Comparison of ENCODE assay signal across 11 cellular contexts in the genomic region with DNA sequence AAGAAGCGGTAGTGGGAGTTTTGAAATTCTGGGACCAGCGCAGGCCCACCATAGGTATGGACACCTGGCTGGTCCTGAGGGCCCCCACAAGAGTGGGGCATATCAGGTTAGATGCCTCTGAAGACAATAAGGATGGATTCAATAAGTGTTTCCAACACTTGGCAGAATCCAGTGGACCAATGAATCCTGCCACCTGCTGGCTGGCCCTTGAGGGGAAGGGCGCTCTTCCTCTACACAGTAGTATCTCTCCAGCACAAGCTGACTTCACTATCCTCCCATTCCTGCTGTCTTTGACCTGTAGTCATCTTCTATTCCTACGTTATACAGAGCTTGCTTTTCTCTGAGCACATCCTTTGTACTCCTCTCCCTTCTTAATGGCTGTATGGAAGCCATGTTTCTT.
A peak's percentile ranks its signal among the peaks of the same experiment; 100 is the strongest.
DNase-seq lines count a peak whose midpoint lies in the region; ATAC-seq and TF ChIP-seq lines count a peak whose summit lies in the region.
"Had no signal": no experiment of that assay in that cellular context is flagged by ENCODE, and none has a peak within 500 bp of the region (broad histone marks: within the 10 kb centered on the region; RNA-seq: fewer than 3 reads in every experiment).

No MANE protein-coding gene starts in this region.

- peaks cover 0 to 18% of the 10 kb centered on the region in 2 donors for H3K27me3 Mint-ChIP-seq in natural killer cell (ENCODE audit: low read depth in 2 of 2)
- H3K27me3 Mint-ChIP-seq in natural killer cell treated with Interleukin-12 subunit alpha and Interleukin-12 subunit beta and Interleukin-15 and Interleukin-18, amount 100 ng/mL, for 72 hours, result peaks cover 27 to 32% of the 10 kb centered on the region in 2 donors

- no peaks in the 10 kb centered on the region for H3K9me3 Mint-ChIP-seq in natural killer cell
- no peaks in the 10 kb centered on the region for H3K9me3 Mint-ChIP-seq in natural killer cell treated with Interleukin-12 subunit alpha and Interleukin-12 subunit beta and Interleukin-15 and Interleukin-18, amount 100 ng/mL, for 72 hours

- peak; percentile 22 for TF ChIP-seq CTCF in natural killer cell (IDR thresholded peaks at IDR 0.05)
- TF ChIP-seq CTCF in WI38 (IDR thresholded peaks at IDR 0.05; ENCODE audit: low read depth, low read length), result peak; percentile 44
- no peak for TF ChIP-seq CTCF in GM13977 (IDR thresholded peaks at IDR 0.05; ENCODE audit: extremely low read depth, insufficient read depth, missing control alignments)
- peak in 1 of 4 experiments; percentile 29 for TF ChIP-seq CTCF in prostate gland (IDR thresholded peaks at IDR 0.05)

- 96% methylated on average over 4 of the region's 4 CpGs for WGBS in prostate gland

- H3K36me3 Mint-ChIP-seq in natural killer cell, result no peaks in the 10 kb centered on the region
- no peaks in the 10 kb centered on the region for H3K36me3 Mint-ChIP-seq in natural killer cell treated with Interleukin-12 subunit alpha and Interleukin-12 subunit beta and Interleukin-15 and Interleukin-18, amount 100 ng/mL, for 72 hours

- intact Hi-C loops in natural killer cell (cut with micrococcal nuclease), result loop anchor here (10.0 kb wide), 1 partner anchor 864 kb away; no protein-coding TSS in a partner anchor
- intact Hi-C loops in prostate gland (cut with DNase I), result no loop called here

- no peaks in the 10 kb centered on the region for H3K27me3 ChIP-seq in prostate gland (replicated peaks; ENCODE audit: insufficient read depth)
- H3K27me3 ChIP-seq: tibial artery had no signal

- TF ChIP-seq POLR2A in prostate gland (IDR thresholded peaks at IDR 0.05), result no peak

- H3K4me3 Mint-ChIP-seq in natural killer cell, result no peak overlapping the region
- no peak overlapping the region for H3K4me3 Mint-ChIP-seq in natural killer cell treated with Interleukin-12 subunit alpha and Interleukin-12 subunit beta and Interleukin-15 and Interleukin-18, amount 100 ng/mL, for 72 hours

- in situ Hi-C loops in GM13977 (cut with MboI; ENCODE audit: low pct_unique_long_range_greater_than_20kb, low sequenced_read_pairs, unreplicated experiment), result no loop called here

- H3K4me1 ChIP-seq in prostate gland (replicated peaks), result peaks cover 6% of the 10 kb centered on the region
- H3K4me1 ChIP-seq: tibial artery had no signal

- DNase-seq in natural killer cell, result no peak
- no peak for DNase-seq in natural killer cell treated with Interleukin-12 subunit alpha and Interleukin-12 subunit beta and Interleukin-15 and Interleukin-18, amount 100 ng/mL, for 72 hours (ENCODE audit: low spot score)
- peak; percentile 23 for DNase-seq in iPS DF 19.7 (ENCODE audit: low read depth, low spot score)
- DNase-seq in DMS79 treated with DMSO at 0.1 percent for 48 hours (lab: John Stamatoyannopoulos, UW), result no peak
- DNase-seq in GM13977 (ENCODE audit: low spot score), result no peak
- DNase-seq in prostate gland (ENCODE audit: low spot score), result no peak
- DNase-seq: activated gamma-delta T cell, DMS79, tibial artery had no signal

- H3K4me1 Mint-ChIP-seq in natural killer cell, result no peaks in the 10 kb centered on the region
- no peaks in the 10 kb centered on the region for H3K4me1 Mint-ChIP-seq in natural killer cell treated with Interleukin-12 subunit alpha and Interleukin-12 subunit beta and Interleukin-15 and Interleukin-18, amount 100 ng/mL, for 72 hours (ENCODE audit: low read depth in 2 of 2)

- H3K36me3 ChIP-seq in prostate gland, result no peaks in the 10 kb centered on the region
- H3K36me3 ChIP-seq: tibial artery had no signal

- no peaks in the 10 kb centered on the region for H3K9me3 ChIP-seq in prostate gland
- H3K9me3 ChIP-seq: tibial artery had no signal

- H3K27ac ChIP-seq in prostate gland, result no peak overlapping the region
- H3K27ac ChIP-seq: tibial artery had no signal

- H3K4me3 ChIP-seq in WI38 (ENCODE audit: low read depth, low read length), result no peak overlapping the region
- no peak overlapping the region for H3K4me3 ChIP-seq in prostate gland
- H3K4me3 ChIP-seq: tibial artery had no signal

- no peak overlapping the region for H3K27ac Mint-ChIP-seq in natural killer cell
- H3K27ac Mint-ChIP-seq in natural killer cell treated with Interleukin-12 subunit alpha and Interleukin-12 subunit beta and Interleukin-15 and Interleukin-18, amount 100 ng/mL, for 72 hours, result no peak overlapping the region

- ATAC-seq in natural killer cell, result no peak
- no peak for ATAC-seq in natural killer cell treated with Interleukin-12 subunit alpha and Interleukin-12 subunit beta and Interleukin-15 and Interleukin-18, amount 100 ng/mL, for 72 hours
- no peak for ATAC-seq in GM19395 (IDR thresholded peaks at IDR 0.05; ENCODE audit: unreplicated experiment)
